Comparison of ENCODE assay signal across 2 cellular contexts in the genomic region with DNA sequence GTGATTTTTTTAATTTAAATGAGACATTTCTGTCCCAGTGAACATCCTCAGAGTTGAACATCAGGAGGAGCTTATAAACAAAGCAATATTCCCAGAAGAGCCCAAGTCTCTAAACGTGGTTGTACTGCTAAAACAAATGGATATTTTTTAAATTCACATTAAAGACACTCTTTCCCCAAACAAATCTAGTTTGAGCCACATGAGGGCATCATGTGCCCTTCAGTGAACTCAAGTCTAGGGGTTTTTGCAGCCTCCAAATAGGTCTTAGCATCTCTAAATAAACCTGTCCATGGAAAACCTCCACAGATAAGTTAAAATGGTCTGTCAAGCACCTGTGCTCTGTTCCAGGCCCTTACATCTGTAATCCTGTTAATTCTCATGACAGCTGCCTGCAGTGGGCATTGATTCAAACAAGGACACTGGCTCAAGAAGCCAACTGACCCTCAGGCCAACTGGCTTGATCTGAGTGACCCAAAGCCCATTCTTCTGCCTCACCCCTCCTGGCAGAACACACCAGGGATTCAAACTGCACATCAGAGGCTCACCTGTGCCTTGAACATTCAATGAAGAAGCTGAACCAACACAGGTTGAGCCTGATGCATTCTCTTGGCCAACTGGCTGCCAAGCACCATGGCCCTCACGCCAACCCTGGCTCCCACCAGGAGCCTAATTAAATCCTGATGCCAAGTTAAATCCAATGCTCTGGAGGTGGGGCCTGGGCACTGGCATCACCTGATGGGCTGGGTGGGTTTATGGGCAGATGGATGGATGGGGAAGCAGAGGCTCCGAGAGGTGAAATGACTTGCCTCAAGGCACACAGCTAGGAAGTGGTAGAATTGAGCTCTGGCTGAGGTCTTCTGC.
TF ChIP-seq lines count a peak whose summit lies in the region.

No MANE protein-coding gene starts in this region.

TF ChIP-seq in GM23338, 12 proteins besides CTCF, POLR2A, EP300 and RAD21:
- TF ChIP-seq NANOG (IDR thresholded peaks at IDR 0.05; ENCODE audit: borderline replicate concordance) = no peak
- TF ChIP-seq, protein P1, sequence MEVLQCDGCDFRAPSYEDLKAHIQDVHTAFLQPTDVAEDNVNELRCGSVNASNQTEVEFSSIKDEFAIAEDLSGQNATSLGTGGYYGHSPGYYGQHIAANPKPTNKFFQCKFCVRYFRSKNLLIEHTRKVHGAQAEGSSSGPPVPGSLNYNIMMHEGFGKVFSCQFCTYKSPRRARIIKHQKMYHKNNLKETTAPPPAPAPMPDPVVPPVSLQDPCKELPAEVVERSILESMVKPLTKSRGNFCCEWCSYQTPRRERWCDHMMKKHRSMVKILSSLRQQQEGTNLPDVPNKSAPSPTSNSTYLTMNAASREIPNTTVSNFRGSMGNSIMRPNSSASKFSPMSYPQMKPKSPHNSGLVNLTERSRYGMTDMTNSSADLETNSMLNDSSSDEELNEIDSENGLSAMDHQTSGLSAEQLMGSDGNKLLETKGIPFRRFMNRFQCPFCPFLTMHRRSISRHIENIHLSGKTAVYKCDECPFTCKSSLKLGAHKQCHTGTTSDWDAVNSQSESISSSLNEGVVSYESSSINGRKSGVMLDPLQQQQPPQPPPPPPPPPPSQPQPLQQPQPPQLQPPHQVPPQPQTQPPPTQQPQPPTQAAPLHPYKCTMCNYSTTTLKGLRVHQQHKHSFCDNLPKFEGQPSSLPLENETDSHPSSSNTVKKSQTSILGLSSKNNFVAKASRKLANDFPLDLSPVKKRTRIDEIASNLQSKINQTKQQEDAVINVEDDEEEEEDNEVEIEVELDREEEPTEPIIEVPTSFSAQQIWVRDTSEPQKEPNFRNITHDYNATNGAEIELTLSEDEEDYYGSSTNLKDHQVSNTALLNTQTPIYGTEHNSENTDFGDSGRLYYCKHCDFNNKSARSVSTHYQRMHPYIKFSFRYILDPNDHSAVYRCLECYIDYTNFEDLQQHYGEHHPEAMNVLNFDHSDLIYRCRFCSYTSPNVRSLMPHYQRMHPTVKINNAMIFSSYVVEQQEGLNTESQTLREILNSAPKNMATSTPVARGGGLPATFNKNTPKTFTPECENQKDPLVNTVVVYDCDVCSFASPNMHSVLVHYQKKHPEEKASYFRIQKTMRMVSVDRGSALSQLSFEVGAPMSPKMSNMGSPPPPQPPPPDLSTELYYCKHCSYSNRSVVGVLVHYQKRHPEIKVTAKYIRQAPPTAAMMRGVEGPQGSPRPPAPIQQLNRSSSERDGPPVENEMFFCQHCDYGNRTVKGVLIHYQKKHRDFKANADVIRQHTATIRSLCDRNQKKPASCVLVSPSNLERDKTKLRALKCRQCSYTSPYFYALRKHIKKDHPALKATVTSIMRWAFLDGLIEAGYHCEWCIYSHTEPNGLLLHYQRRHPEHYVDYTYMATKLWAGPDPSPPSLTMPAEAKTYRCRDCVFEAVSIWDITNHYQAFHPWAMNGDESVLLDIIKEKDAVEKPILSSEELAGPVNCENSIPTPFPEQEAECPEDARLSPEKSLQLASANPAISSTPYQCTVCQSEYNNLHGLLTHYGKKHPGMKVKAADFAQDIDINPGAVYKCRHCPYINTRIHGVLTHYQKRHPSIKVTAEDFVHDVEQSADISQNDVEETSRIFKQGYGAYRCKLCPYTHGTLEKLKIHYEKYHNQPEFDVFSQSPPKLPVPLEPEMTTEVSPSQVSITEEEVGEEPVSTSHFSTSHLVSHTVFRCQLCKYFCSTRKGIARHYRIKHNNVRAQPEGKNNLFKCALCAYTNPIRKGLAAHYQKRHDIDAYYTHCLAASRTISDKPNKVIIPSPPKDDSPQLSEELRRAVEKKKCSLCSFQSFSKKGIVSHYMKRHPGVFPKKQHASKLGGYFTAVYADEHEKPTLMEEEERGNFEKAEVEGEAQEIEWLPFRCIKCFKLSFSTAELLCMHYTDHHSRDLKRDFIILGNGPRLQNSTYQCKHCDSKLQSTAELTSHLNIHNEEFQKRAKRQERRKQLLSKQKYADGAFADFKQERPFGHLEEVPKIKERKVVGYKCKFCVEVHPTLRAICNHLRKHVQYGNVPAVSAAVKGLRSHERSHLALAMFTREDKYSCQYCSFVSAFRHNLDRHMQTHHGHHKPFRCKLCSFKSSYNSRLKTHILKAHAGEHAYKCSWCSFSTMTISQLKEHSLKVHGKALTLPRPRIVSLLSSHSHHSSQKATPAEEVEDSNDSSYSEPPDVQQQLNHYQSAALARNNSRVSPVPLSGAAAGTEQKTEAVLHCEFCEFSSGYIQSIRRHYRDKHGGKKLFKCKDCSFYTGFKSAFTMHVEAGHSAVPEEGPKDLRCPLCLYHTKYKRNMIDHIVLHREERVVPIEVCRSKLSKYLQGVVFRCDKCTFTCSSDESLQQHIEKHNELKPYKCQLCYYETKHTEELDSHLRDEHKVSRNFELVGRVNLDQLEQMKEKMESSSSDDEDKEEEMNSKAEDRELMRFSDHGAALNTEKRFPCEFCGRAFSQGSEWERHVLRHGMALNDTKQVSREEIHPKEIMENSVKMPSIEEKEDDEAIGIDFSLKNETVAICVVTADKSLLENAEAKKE (CRISPR knock-in tag; IDR thresholded peaks at IDR 0.05) = no peak
- TF ChIP-seq ZNF331 (CRISPR knock-in tag; IDR thresholded peaks at IDR 0.05; ENCODE audit: low read depth) = no peak
- TF ChIP-seq, protein P2, sequence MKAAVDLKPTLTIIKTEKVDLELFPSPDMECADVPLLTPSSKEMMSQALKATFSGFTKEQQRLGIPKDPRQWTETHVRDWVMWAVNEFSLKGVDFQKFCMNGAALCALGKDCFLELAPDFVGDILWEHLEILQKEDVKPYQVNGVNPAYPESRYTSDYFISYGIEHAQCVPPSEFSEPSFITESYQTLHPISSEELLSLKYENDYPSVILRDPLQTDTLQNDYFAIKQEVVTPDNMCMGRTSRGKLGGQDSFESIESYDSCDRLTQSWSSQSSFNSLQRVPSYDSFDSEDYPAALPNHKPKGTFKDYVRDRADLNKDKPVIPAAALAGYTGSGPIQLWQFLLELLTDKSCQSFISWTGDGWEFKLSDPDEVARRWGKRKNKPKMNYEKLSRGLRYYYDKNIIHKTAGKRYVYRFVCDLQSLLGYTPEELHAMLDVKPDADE (IDR thresholded peaks at IDR 0.05) = no peak
- TF ChIP-seq ZNF114 (CRISPR knock-in tag; IDR thresholded peaks at IDR 0.05) = no peak

TF ChIP-seq in liver, 16 proteins besides CTCF, POLR2A, EP300 and RAD21:
- TF ChIP-seq FOXA2 (IDR thresholded peaks at IDR 0.05) (no peak), HNF4G (IDR thresholded peaks at IDR 0.05) (no peak), GABPA (IDR thresholded peaks at IDR 0.05 in 1 of 2, conservative IDR thresholded peaks at IDR 0.05 in 1 of 2) (no peak), SP1 (IDR thresholded peaks at IDR 0.05) (no peak), EGR1 (IDR thresholded peaks at IDR 0.05; ENCODE audit: low read depth in 2 of 2) (no peak), TAF1 (conservative IDR thresholded peaks at IDR 0.05) (no peak), HNF4A (conservative IDR thresholded peaks at IDR 0.05) (no peak)
- TF ChIP-seq, protein P3, sequence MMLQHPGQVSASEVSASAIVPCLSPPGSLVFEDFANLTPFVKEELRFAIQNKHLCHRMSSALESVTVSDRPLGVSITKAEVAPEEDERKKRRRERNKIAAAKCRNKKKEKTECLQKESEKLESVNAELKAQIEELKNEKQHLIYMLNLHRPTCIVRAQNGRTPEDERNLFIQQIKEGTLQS (IDR thresholded peaks at IDR 0.05) = no peak
- TF ChIP-seq, protein P4, sequence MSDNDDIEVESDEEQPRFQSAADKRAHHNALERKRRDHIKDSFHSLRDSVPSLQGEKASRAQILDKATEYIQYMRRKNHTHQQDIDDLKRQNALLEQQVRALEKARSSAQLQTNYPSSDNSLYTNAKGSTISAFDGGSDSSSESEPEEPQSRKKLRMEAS (IDR thresholded peaks at IDR 0.05) = no peak
- TF ChIP-seq, protein P5, sequence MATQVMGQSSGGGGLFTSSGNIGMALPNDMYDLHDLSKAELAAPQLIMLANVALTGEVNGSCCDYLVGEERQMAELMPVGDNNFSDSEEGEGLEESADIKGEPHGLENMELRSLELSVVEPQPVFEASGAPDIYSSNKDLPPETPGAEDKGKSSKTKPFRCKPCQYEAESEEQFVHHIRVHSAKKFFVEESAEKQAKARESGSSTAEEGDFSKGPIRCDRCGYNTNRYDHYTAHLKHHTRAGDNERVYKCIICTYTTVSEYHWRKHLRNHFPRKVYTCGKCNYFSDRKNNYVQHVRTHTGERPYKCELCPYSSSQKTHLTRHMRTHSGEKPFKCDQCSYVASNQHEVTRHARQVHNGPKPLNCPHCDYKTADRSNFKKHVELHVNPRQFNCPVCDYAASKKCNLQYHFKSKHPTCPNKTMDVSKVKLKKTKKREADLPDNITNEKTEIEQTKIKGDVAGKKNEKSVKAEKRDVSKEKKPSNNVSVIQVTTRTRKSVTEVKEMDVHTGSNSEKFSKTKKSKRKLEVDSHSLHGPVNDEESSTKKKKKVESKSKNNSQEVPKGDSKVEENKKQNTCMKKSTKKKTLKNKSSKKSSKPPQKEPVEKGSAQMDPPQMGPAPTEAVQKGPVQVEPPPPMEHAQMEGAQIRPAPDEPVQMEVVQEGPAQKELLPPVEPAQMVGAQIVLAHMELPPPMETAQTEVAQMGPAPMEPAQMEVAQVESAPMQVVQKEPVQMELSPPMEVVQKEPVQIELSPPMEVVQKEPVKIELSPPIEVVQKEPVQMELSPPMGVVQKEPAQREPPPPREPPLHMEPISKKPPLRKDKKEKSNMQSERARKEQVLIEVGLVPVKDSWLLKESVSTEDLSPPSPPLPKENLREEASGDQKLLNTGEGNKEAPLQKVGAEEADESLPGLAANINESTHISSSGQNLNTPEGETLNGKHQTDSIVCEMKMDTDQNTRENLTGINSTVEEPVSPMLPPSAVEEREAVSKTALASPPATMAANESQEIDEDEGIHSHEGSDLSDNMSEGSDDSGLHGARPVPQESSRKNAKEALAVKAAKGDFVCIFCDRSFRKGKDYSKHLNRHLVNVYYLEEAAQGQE (IDR thresholded peaks at IDR 0.05) = no peak
